ENCODE assay signal across 21 cellular contexts in the genomic region with DNA sequence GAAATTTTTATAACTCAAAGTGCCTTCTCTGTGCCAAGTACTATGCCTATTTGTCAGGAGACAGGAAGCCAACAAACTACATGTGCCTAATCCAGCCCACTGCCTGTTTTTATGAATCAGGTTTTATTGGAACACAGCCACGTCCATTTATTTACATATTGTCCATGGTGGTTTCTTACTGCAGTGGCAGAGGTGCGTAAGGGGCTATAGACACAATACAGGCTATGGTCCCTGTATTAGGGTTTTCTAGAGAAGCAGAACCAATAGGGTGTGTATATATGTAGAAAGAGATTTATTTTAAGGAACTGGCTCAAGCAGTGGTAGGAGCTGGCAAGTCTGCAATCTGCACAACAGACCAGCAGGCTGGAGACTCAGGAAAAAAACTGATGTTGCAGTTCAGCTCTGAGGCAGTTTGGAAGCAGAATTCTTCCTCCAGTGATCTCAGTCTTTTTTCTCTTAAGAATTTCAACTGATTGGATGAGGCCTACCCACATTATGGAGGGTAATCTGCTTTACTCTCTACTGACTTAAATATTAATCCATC. TPM values are rescaled to one million over a fixed set of nuclear protein-coding genes. Genes with fewer than 3 reads are reported as not detected.
DNase-seq lines count a peak whose midpoint lies in the region; FAIRE-seq and TF ChIP-seq lines count a peak whose summit lies in the region.
"Had no signal": no experiment of that assay in that cellular context is flagged by ENCODE, and none has a peak within 500 bp of the region (broad histone marks: within the 10 kb centered on the region; RNA-seq: fewer than 3 reads in every experiment).

No MANE protein-coding gene starts in this region.

- no peak for TF ChIP-seq CTCF in osteocyte (IDR thresholded peaks at IDR 0.05)

- H3K4me1 Mint-ChIP-seq in osteocyte (ENCODE audit: unreplicated experiment), result no peaks in the 10 kb centered on the region
- H3K4me1 Mint-ChIP-seq: activated naive CD8-positive, alpha-beta T cell treated with anti-CD3 and anti-CD28 coated beads, Interleukin-2, amount 10 ng/mL, durations not matched to agents 7 days and 5 days had no signal

- H3K9ac ChIP-seq in GM23248, result no peak overlapping the region

- no peak for FAIRE-seq in HTR-8/SVneo (lab: Jason Lieb, UNC)

- peaks cover 47% of the 10 kb centered on the region for H3K36me3 Mint-ChIP-seq in osteocyte (ENCODE audit: unreplicated experiment)

- H3K4me1 ChIP-seq in GM23248 (ENCODE audit: insufficient read depth), result no peaks in the 10 kb centered on the region

- H3K36me3 ChIP-seq in GM23248 (ENCODE audit: low read depth), result peaks cover 34% of the 10 kb centered on the region; the same call in 1 of the 2 replicates

- in situ Hi-C loops in GM23248 (cut with MboI), result no loop called here

- no peak overlapping the region for H2AFZ ChIP-seq in GM23248

- H3K27ac ChIP-seq in GM23248, result no peak overlapping the region
- H3K27ac ChIP-seq: HL-60, neutrophil had no signal

- DNase-seq in GM23248, result peak; percentile 8
- DNase-seq in NCI-H2081 treated with DMSO at 0.1 percent for 48 hours (lab: John Stamatoyannopoulos, UW), result peak; percentile 33
- peak; percentile 44 for DNase-seq in cerebellar cortex (ENCODE audit: low spot score)
- peak; percentile 7 for DNase-seq in osteocyte (ENCODE audit: extremely low spot score, unreplicated experiment)
- DNase-seq in AG20443 (ENCODE audit: low spot score), result no peak
- DNase-seq in T-helper 9 cell, result no peak
- no peak for DNase-seq in HTR-8/SVneo (ENCODE audit: insufficient read length, low spot score)
- DNase-seq in activated naive CD4-positive, alpha-beta T cell treated with Interleukin-2 at 50 U/mL for 16 hours, result no peak
- DNase-seq: activated naive CD8-positive, alpha-beta T cell treated with anti-CD3 and anti-CD28 coated beads, Interleukin-2, amount 10 ng/mL, durations not matched to agents 7 days and 5 days; CD8-positive, alpha-beta T cell; DMS79 treated with DMSO at 0.1 percent for 48 hours; erythroblast; HFFc6; left ventricle myocardium superior; NCI-H226; stimulated activated CD8-positive, alpha-beta memory T cell treated with anti-CD3 and anti-CD28 coated beads, Interleukin-4, amount 100 ng/mL, for 48 hours; T1000 had no signal

- H3K9me2 ChIP-seq in GM23248 (ENCODE audit: insufficient read depth), result no peaks in the 10 kb centered on the region

- H3K27me3 Mint-ChIP-seq in osteocyte (ENCODE audit: unreplicated experiment), result no peaks in the 10 kb centered on the region
- H3K27me3 Mint-ChIP-seq: activated naive CD8-positive, alpha-beta T cell treated with anti-CD3 and anti-CD28 coated beads, Interleukin-2, amount 10 ng/mL, durations not matched to agents 7 days and 5 days; dendritic cell treated with granulocyte-macrophage colony-stimulating factor and Interleukin-4, amounts not matched to agents 40 ng/mL and 50 ng/mL, for 4 days had no signal

- no peaks in the 10 kb centered on the region for H4K20me1 ChIP-seq in GM23248 (ENCODE audit: insufficient read depth)

- no peaks in the 10 kb centered on the region for H3K79me2 ChIP-seq in GM23248 (ENCODE audit: insufficient read depth)

- no peaks in the 10 kb centered on the region for H3K27me3 ChIP-seq in GM23248 (replicated peaks; ENCODE audit: insufficient read depth)
- H3K27me3 ChIP-seq: neutrophil had no signal

- no peaks in the 10 kb centered on the region for H3K9me3 Mint-ChIP-seq in osteocyte (ENCODE audit: unreplicated experiment)
- H3K9me3 Mint-ChIP-seq: activated naive CD8-positive, alpha-beta T cell treated with anti-CD3 and anti-CD28 coated beads, Interleukin-2, amount 10 ng/mL, durations not matched to agents 7 days and 5 days; CD8-positive, alpha-beta T cell; dendritic cell treated with granulocyte-macrophage colony-stimulating factor and Interleukin-4, amounts not matched to agents 40 ng/mL and 50 ng/mL, for 4 days; HFFc6 had no signal

- H3K4me2 ChIP-seq in GM23248 (ENCODE audit: unreplicated experiment), result no peak overlapping the region

- H3F3A ChIP-seq in GM23248 (ENCODE audit: insufficient read depth), result no peaks in the 10 kb centered on the region

- H3K9me3 ChIP-seq in GM23248 (ENCODE audit: low read depth), result no peaks in the 10 kb centered on the region
- H3K9me3 ChIP-seq: neutrophil had no signal

- no peak overlapping the region for H3K4me3 ChIP-seq in GM23248

- H3K27ac Mint-ChIP-seq in osteocyte (ENCODE audit: unreplicated experiment), result no peak overlapping the region
- H3K27ac Mint-ChIP-seq: activated naive CD8-positive, alpha-beta T cell treated with anti-CD3 and anti-CD28 coated beads, Interleukin-2, amount 10 ng/mL, durations not matched to agents 7 days and 5 days; CD8-positive, alpha-beta T cell; dendritic cell treated with granulocyte-macrophage colony-stimulating factor and Interleukin-4, amounts not matched to agents 40 ng/mL and 50 ng/mL, for 4 days; HFFc6 had no signal

- 79 to 81% methylated on average over 2 of the region's 2 CpGs for WGBS in GM23248 (ENCODE audit: low coverage in 1 of 2, low lambda C conversion rate in 2 of 2, missing lambda C conversion rate in 2 of 2), 2 experiments

- H3K4me3 Mint-ChIP-seq in osteocyte (ENCODE audit: unreplicated experiment), result no peak overlapping the region
- H3K4me3 Mint-ChIP-seq: activated naive CD8-positive, alpha-beta T cell treated with anti-CD3 and anti-CD28 coated beads, Interleukin-2, amount 10 ng/mL, durations not matched to agents 7 days and 5 days; CD8-positive, alpha-beta T cell; dendritic cell treated with granulocyte-macrophage colony-stimulating factor and Interleukin-4, amounts not matched to agents 40 ng/mL and 50 ng/mL, for 4 days; HFFc6 had no signal

RNA-seq across cellular contexts. Expression of gene PPIE, which starts 15.4 kb away (rescaled TPM):
- 19.9 and 35.3 TPM in 2 replicates for total RNA-seq in GM23248 (2014; rRNA removed; shearing (Covaris generic))
- polyA plus RNA-seq in GM23248 (2016; fragmentation: Nextera tagmentation; extraction: Ambion mirVana), result 63.4 and 68.0 TPM in 2 replicates
- 38.4 and 40.8 TPM in 2 replicates for total RNA-seq in osteocyte

RNA-seq across cellular contexts. Expression of gene OXCT2, which starts 17.1 kb away (rescaled TPM):
- total RNA-seq in GM23248 (2014; rRNA removed; shearing (Covaris generic)), result 0.89 and 3.5 TPM in 2 replicates
- 0.37 and 0.69 TPM in 2 replicates for polyA plus RNA-seq in GM23248 (2016; fragmentation: Nextera tagmentation; extraction: Ambion mirVana)
- total RNA-seq in osteocyte, result 0.18 TPM in 1 of 2 replicates, not detected in the other

RNA-seq across cellular contexts. Expression of gene BMP8B, which starts 34.6 kb away (rescaled TPM):
- total RNA-seq in GM23248 (2014; rRNA removed; shearing (Covaris generic)), result not detected in 2 replicates
- not detected in 2 replicates for polyA plus RNA-seq in GM23248 (2016; fragmentation: Nextera tagmentation; extraction: Ambion mirVana)
- total RNA-seq in osteocyte, result 0.08 TPM in 1 of 2 replicates, not detected in the other
- total RNA-seq: HFFc6 had no signal
- polyA plus RNA-seq: AG04450 had no signal

Comparison
In these comparisons a context has a peak if more than half of its experiments do, and no peak if none do; other contexts are left out.
1. DNase-seq: peak in GM23248 (single experiment), NCI-H2081 treated with DMSO at 0.1 percent for 48 hours (single experiment), cerebellar cortex (single experiment) and osteocyte (single experiment); none in AG20443 (single experiment), T-helper 9 cell (single experiment), HTR-8/SVneo (single experiment) and activated naive CD4-positive, alpha-beta T cell treated with Interleukin-2 at 50 U/mL for 16 hours (single experiment).